15 cellular contexts compared by ENCODE assay signal in the genomic region with DNA sequence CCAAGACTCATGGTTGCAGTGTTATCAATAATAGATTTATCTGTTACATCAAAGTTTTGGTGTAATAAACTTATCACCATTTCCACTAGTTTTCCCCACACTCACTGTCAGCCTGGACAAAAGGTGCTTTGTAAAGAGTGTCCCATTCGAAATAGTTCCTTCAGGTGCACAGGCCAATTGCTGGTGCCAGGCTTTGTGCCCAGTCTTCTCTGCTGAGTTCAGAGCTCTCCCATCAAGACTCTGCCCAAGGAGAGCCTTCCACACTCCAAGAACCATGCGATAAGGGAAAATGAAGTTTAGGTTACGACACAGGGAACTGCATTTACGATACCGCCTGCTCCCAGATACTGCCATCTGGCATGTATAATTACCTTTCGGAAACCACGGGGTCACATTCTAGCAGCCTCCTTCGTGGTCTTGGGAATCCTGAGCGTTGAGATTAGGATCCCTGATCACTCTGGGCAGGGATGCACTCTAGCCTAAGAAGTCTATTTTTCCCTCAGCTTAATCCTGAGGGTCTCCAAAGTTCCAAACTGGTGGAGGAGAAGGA.
DNase-seq lines count a peak whose midpoint lies in the region; ATAC-seq and TF ChIP-seq lines count a peak whose summit lies in the region.
"Had no signal": no experiment of that assay in that cellular context is flagged by ENCODE, and none has a peak within 500 bp of the region (broad histone marks: within the 10 kb centered on the region; RNA-seq: fewer than 3 reads in every experiment).

No MANE protein-coding gene starts in this region.

- H3F3A ChIP-seq in MM.1S (ENCODE audit: insufficient read depth, low read length) = no peaks in the 10 kb centered on the region

- 35 to 70% methylated on average over 9 of the region's 9 CpGs for WGBS in body of pancreas, 2 donors

- H4K20me1 ChIP-seq in MM.1S (ENCODE audit: insufficient read depth, low read length) = no peaks in the 10 kb centered on the region
- H4K20me1 ChIP-seq: BLaER1 had no signal

- no peak for DNase-seq in cardiac muscle cell (ENCODE audit: low read depth in 1 of 2, low spot score in 1 of 2)
- DNase-seq in cardiac septum (ENCODE audit: low spot score) = no peak
- peak; percentile 36 to 64 (median 47) for DNase-seq in body of pancreas
- DNase-seq in mucosa of descending colon = no peak
- DNase-seq in T-helper 2 cell = no peak
- no peak for DNase-seq in MM.1S
- no peak for DNase-seq in activated CD4-positive, alpha-beta T cell treated with anti-CD3 and anti-CD28 coated beads, Interleukin-2, amount 50 U/mL, for 48 hours
- DNase-seq in kidney tubule cell (ENCODE audit: low spot score) = no peak
- DNase-seq: HCEC 1CT, NCI-H1436, NCI-H2081, NCI-H446, RPMI8226 had no signal

- H2AFZ ChIP-seq in MM.1S (ENCODE audit: low read length) = no peak overlapping the region

- ATAC-seq in body of pancreas (peak; percentile 54), mucosa of descending colon (peak; percentile 52)

- no peak overlapping the region for H3K9ac ChIP-seq in MM.1S (ENCODE audit: low read length)
- H3K9ac ChIP-seq: BLaER1 had no signal

- H3K79me2 ChIP-seq in MM.1S (ENCODE audit: low read length) = no peaks in the 10 kb centered on the region

- no peak for TF ChIP-seq CTCF in cardiac muscle cell (IDR thresholded peaks at IDR 0.05; ENCODE audit: low read depth, low read length)
- no peak for TF ChIP-seq CTCF in body of pancreas (IDR thresholded peaks at IDR 0.05)
- TF ChIP-seq CTCF in mucosa of descending colon (IDR thresholded peaks at IDR 0.05) = no peak
- no peak for TF ChIP-seq CTCF in MM.1S (IDR thresholded peaks at IDR 0.05; ENCODE audit: low read length)

- no peaks in the 10 kb centered on the region for H3K9me2 ChIP-seq in MM.1S (replicated peaks; ENCODE audit: insufficient read depth, low read length)

- intact Hi-C loops in cardiac septum (cut with DNase I) (no loop called here), body of pancreas (cut with DNase I) (no loop called here), mucosa of descending colon (cut with DNase I, micrococcal nuclease) (no loop called here)

- TF ChIP-seq POLR2A in body of pancreas (IDR thresholded peaks at IDR 0.05) = no peak

- H3K27ac ChIP-seq in cardiac muscle cell (peak overlapping the region; percentile 75), body of pancreas (peak overlapping the region; percentile 39 to 78 (median 55)), MM.1S (ENCODE audit: low read length) (no peak overlapping the region)
- H3K27ac ChIP-seq: 22Rv1, BLaER1 had no signal

- H3K9me3 ChIP-seq in cardiac muscle cell (ENCODE audit: low read depth) (no peaks in the 10 kb centered on the region), body of pancreas (no peaks in the 10 kb centered on the region), mucosa of descending colon (no peaks in the 10 kb centered on the region), MM.1S (replicated peaks; ENCODE audit: insufficient read depth, low read length) (no peaks in the 10 kb centered on the region)
- H3K9me3 ChIP-seq: BLaER1 had no signal

- H3K36me3 ChIP-seq in cardiac muscle cell (no peaks in the 10 kb centered on the region), body of pancreas (replicated peaks in 1 of 2; ENCODE audit: insufficient read depth in 1 of 2, low read depth in 2 of 2) (no peaks in the 10 kb centered on the region), mucosa of descending colon (ENCODE audit: low read depth) (no peaks in the 10 kb centered on the region), MM.1S (replicated peaks; ENCODE audit: insufficient read depth, low read length) (no peaks in the 10 kb centered on the region)
- H3K36me3 ChIP-seq: BLaER1 had no signal

- H3K4me1 ChIP-seq in cardiac muscle cell (ENCODE audit: low read depth) (peaks cover 25% of the 10 kb centered on the region), body of pancreas (peaks cover 78% of the 10 kb centered on the region), mucosa of descending colon (ENCODE audit: low read depth) (peaks cover 32% of the 10 kb centered on the region), MM.1S (ENCODE audit: low read length) (no peaks in the 10 kb centered on the region)
- H3K4me1 ChIP-seq: BLaER1 had no signal

- no peak overlapping the region for H3K4me3 ChIP-seq in cardiac muscle cell
- no peak overlapping the region for H3K4me3 ChIP-seq in body of pancreas
- no peak overlapping the region for H3K4me3 ChIP-seq in mucosa of descending colon
- no peak overlapping the region for H3K4me3 ChIP-seq in MM.1S (ENCODE audit: low read length)
- H3K4me3 ChIP-seq: BLaER1 had no signal

- no peak overlapping the region for H3K4me2 ChIP-seq in MM.1S (ENCODE audit: low read depth, low read length)
- H3K4me2 ChIP-seq: BLaER1 had no signal

- H3K27me3 ChIP-seq in cardiac muscle cell (no peaks in the 10 kb centered on the region), body of pancreas (no peaks in the 10 kb centered on the region), MM.1S (replicated peaks; ENCODE audit: insufficient read depth, low read length) (no peaks in the 10 kb centered on the region)
- H3K27me3 ChIP-seq: BLaER1 had no signal

Comparison
In these comparisons a context has a peak if more than half of its experiments do, and no peak if none do; other contexts are left out.
1. DNase-seq: peak in body of pancreas (4 of 4); none in cardiac muscle cell (0 of 2), cardiac septum (single experiment), mucosa of descending colon (0 of 3), T-helper 2 cell (0 of 5), MM.1S (single experiment), activated CD4-positive, alpha-beta T cell treated with anti-CD3 and anti-CD28 coated beads, Interleukin-2, amount 50 U/mL, for 48 hours (0 of 2) and kidney tubule cell (single experiment).